9 cellular contexts compared by ENCODE assay signal in genomic region chr2:20106746-20107145, GRCh38. TPM values are rescaled to one million over a fixed set of nuclear protein-coding genes. Genes with fewer than 3 reads are reported as not detected.
A peak's percentile ranks its signal among the peaks of the same experiment; 100 is the strongest.
DNase-seq lines count a peak whose midpoint lies in the region; ATAC-seq, FAIRE-seq and TF ChIP-seq lines count a peak whose summit lies in the region.
"Had no signal": no experiment of that assay in that cellular context is flagged by ENCODE, and none has a peak within 500 bp of the region (broad histone marks: within the 10 kb centered on the region; RNA-seq: fewer than 3 reads in every experiment).

No MANE protein-coding gene starts in this region.

- RAD21 ChIA-PET in GM12878 (lab: Charles Lee; ENCODE audit: unreplicated experiment): interaction anchor here (3.8 kb wide), 1 partner anchor 119 kb away, joined by 16 read pairs; the partner anchor contains the start of gene SDC1

- H3K4me3 ChIP-seq in GM12878: no peak overlapping the region
- H3K4me3 ChIP-seq in kidney epithelial cell (ENCODE audit: low read depth, low read length): no peak overlapping the region
- peak overlapping the region in 3 of 4 donors; percentile 8 to 24 (median 19) for H3K4me3 ChIP-seq in stomach
- H3K4me3 ChIP-seq in GM23248: no peak overlapping the region

- in situ Hi-C loops in GM12878 (cut with MboI): no loop called here
- in situ Hi-C loops in GM23248 (cut with MboI): no loop called here

- SMC1A ChIA-PET in GM12878 (lab: Charles Lee; ENCODE audit: uncharacterized antibody, unreplicated experiment): no interaction called here

- FAIRE-seq in GM12878 (lab: Jason Lieb, UNC): no peak

- H3K27me3 ChIP-seq in GM12878 (replicated peaks in 1 of 2; ENCODE audit: control insufficient read depth in 2 of 2, insufficient read depth in 2 of 2, low read length in 1 of 2) (no peaks in the 10 kb centered on the region), kidney epithelial cell (ENCODE audit: control insufficient read depth, insufficient read depth, low read length) (no peaks in the 10 kb centered on the region), stomach (peaks cover 0 to 19% (median 0%) of the 10 kb centered on the region in 3 donors), GM23248 (replicated peaks; ENCODE audit: insufficient read depth) (no peaks in the 10 kb centered on the region)

- H3K4me2 ChIP-seq in GM12878 (ENCODE audit: control insufficient read depth, insufficient read depth) (no peak overlapping the region), GM23248 (ENCODE audit: unreplicated experiment) (no peak overlapping the region)

- POLR2A ChIA-PET in GM12878 (lab: Charles Lee): no interaction called here

- intact Hi-C loops in GM12878 (cut with micrococcal nuclease; ENCODE audit: unreplicated experiment) (no loop called here), stomach (cut with DNase I; ENCODE audit: low total_unique reads) (no loop called here)

- H3K4me1 ChIP-seq in GM12878 (ENCODE audit: control insufficient read depth, insufficient read depth, low read length): no peaks in the 10 kb centered on the region
- peaks cover 0 to 7% (median 4%) of the 10 kb centered on the region in 4 donors for H3K4me1 ChIP-seq in stomach
- no peaks in the 10 kb centered on the region for H3K4me1 ChIP-seq in GM23248 (ENCODE audit: insufficient read depth)

- H3K36me3 ChIP-seq in GM12878 (ENCODE audit: control insufficient read depth in 2 of 2, insufficient read depth in 2 of 2, low read length in 1 of 2) (no peaks in the 10 kb centered on the region), kidney epithelial cell (ENCODE audit: control insufficient read depth, insufficient read depth, low read length) (no peaks in the 10 kb centered on the region), stomach (no peaks in the 10 kb centered on the region), GM23248 (ENCODE audit: low read depth) (no peaks in the 10 kb centered on the region)

- no peak for TF ChIP-seq RAD21 in GM12878 (IDR thresholded peaks at IDR 0.05; ENCODE audit: insufficient read depth, low read depth, low read length)

- H3K27ac ChIP-seq in GM12878 (ENCODE audit: control insufficient read depth, insufficient read depth): no peak overlapping the region
- no peak overlapping the region for H3K27ac ChIP-seq in stomach
- no peak overlapping the region for H3K27ac ChIP-seq in GM23248

- no peak for TF ChIP-seq CTCF in GM12878 (IDR thresholded peaks at IDR 0.05 in 2 of 3, conservative IDR thresholded peaks at IDR 0.05 in 1 of 3; ENCODE audit: control insufficient read depth in 2 of 3, extremely low read depth in 1 of 3, insufficient read depth in 1 of 3, low read depth in 3 of 3, low read length in 3 of 3)
- TF ChIP-seq CTCF in kidney epithelial cell (IDR thresholded peaks at IDR 0.05; ENCODE audit: insufficient read depth, low read length, poor library complexity, severe bottlenecking): peak; percentile 59
- TF ChIP-seq CTCF in stomach (IDR thresholded peaks at IDR 0.05): peak in 5 of 7 experiments; percentile 18 to 42 (median 31)

- WGBS in GM12878 (ENCODE audit: insufficient coverage, insufficient replicate concordance, low lambda C conversion rate, missing lambda C conversion rate): 89% methylated on average over 18 of the region's 34 CpGs
- 21 to 34% (median 25%) methylated on average over 24 to 34 of the region's 34 CpGs for WGBS in stomach, 5 donors
- 47 to 48% methylated on average over 11 to 34 of the region's 34 CpGs for WGBS in GM23248 (ENCODE audit: low coverage in 1 of 2, low lambda C conversion rate in 2 of 2, missing lambda C conversion rate in 2 of 2), 2 experiments

- peak; percentile 3 to 16 for DNase-seq in activated CD4-positive, alpha-beta T cell treated with anti-CD3 and anti-CD28 coated beads for 4 hours
- DNase-seq in activated CD4-positive, alpha-beta T cell treated with anti-CD3 and anti-CD28 coated beads, Interleukin-2, amount 50 U/mL, for 4 hours: no peak
- no peak for DNase-seq in GM12878 (ENCODE audit: low read depth, low spot score)
- no peak for DNase-seq in kidney epithelial cell (ENCODE audit: low read depth)
- DNase-seq in stomach: no peak
- DNase-seq in NCI-H187 treated with DMSO at 0.1 percent for 48 hours (lab: John Stamatoyannopoulos, UW): no peak
- DNase-seq in GDM1 (lab: John Stamatoyannopoulos, UW): no peak
- no peak for DNase-seq in GM23248
- DNase-seq: DND-41 had no signal

- H3K9ac ChIP-seq in GM12878 (ENCODE audit: control insufficient read depth, insufficient read depth, low read length) (no peak overlapping the region), GM23248 (no peak overlapping the region)

- H3K9me3 ChIP-seq in GM12878 (replicated peaks; ENCODE audit: control insufficient read depth, insufficient read depth, low read length): peaks cover 3% of the 10 kb centered on the region; the same call in 2 of the 3 replicates
- peaks cover 0 to 12% (median 4%) of the 10 kb centered on the region in 4 donors for H3K9me3 ChIP-seq in stomach
- no peaks in the 10 kb centered on the region for H3K9me3 ChIP-seq in GM23248 (ENCODE audit: low read depth)

- TF ChIP-seq EP300 in GM12878 (IDR thresholded peaks at IDR 0.05; ENCODE audit: borderline replicate concordance in 1 of 2, control insufficient read depth in 1 of 2, low read depth in 2 of 2, low read length in 2 of 2): no peak
- no peak for TF ChIP-seq EP300 in stomach (IDR thresholded peaks at IDR 0.05)

- H2AFZ ChIP-seq in GM12878 (ENCODE audit: control insufficient read depth, low read depth, low read length): no peak overlapping the region
- H2AFZ ChIP-seq in GM23248: no peak overlapping the region

- no peaks in the 10 kb centered on the region for H3F3A ChIP-seq in GM23248 (ENCODE audit: insufficient read depth)

- BruUV-seq in GM12878 (replicated peaks; lab: Mats Ljungman, UMichigan): no TSS peak

- ATAC-seq in GM12878: no peak

- no peak for TF ChIP-seq POLR2A in GM12878 (IDR thresholded peaks at IDR 0.05; ENCODE audit: low read depth, low read length)
- no peak for TF ChIP-seq POLR2A in stomach (IDR thresholded peaks at IDR 0.05)

- CTCF ChIA-PET in GM12878 (lab: Yijun Ruan, JAX): interaction anchor here (1.2 to 3.7 kb wide), 3 partner anchors 10 to 116 kb away, joined by 4 to 13 read pairs (median 4); no protein-coding TSS in a partner anchor

- H4K20me1 ChIP-seq in GM12878 (ENCODE audit: control insufficient read depth, insufficient read depth) (no peaks in the 10 kb centered on the region), GM23248 (ENCODE audit: insufficient read depth) (no peaks in the 10 kb centered on the region)

- no peaks in the 10 kb centered on the region for H3K79me2 ChIP-seq in GM12878 (ENCODE audit: control insufficient read depth, insufficient read depth, low read length)
- H3K79me2 ChIP-seq in GM23248 (ENCODE audit: insufficient read depth): no peaks in the 10 kb centered on the region

- no peaks in the 10 kb centered on the region for H3K9me2 ChIP-seq in GM23248 (ENCODE audit: insufficient read depth)

TF ChIP-seq in GM12878, 131 proteins besides CTCF, POLR2A, EP300 and RAD21:
- TF ChIP-seq TBL1XR1 (IDR thresholded peaks at IDR 0.05; ENCODE audit: low read depth, low read length) (no peak), ZBTB33 (IDR thresholded peaks at IDR 0.05) (0 out of 2 replicates have a peak, but pooled peaks have one; percentile 34)
TF ChIP-seq in GM12878: peak in this region for 1.

RNA-seq across cellular contexts. Expression of gene LAPTM4A, which starts 55.3 kb away (rescaled TPM):
- total RNA-seq in GM12878 (2013; cell fraction: nucleolus; rRNA removed): 20.7 and 23.4 TPM in 2 replicates
- total RNA-seq in GM12878 (2014; rRNA removed): 17.8 and 21.2 TPM in 2 replicates
- total RNA-seq in GM12878 (2014; rRNA removed; fragmentation: Illumina TruSeq; extraction: Trizol): 23.9 and 25.6 TPM in 2 replicates
- total RNA-seq in GM12878 (2021): 26.9 and 27.2 TPM in 2 replicates
- 21.4 TPM for polyA plus RNA-seq in GM12878 (2011; ENCODE audit: low read depth)
- polyA plus RNA-seq in GM12878 (2011; rRNA removed): 107 and 126 TPM in 2 replicates
- 51.1 and 59.2 TPM in 2 replicates for polyA plus RNA-seq in GM12878 (2011; cell fraction: cytosol; rRNA removed)
- 28.9 and 29.4 TPM in 2 replicates for polyA plus RNA-seq in GM12878 (2011; cell fraction: nucleus; rRNA removed)
- polyA plus RNA-seq in GM12878 (2012): 40.6 and 45.5 TPM in 2 replicates
- 38.5 and 52.1 TPM in 2 replicates for polyA plus RNA-seq in GM12878 (2014; fragmentation: Illumina TruSeq; extraction: Trizol)
- 10 to 100 TPM; 77.2 to 87.8 TPM for polyA plus RNA-seq in GM12878 (2014; fragmentation: Nextera tagmentation; extraction: Ambion mirVana)
- polyA plus RNA-seq in GM12878 (2014; rRNA removed): 22.8 and 24.7 TPM in 2 replicates
- 10 to 100 TPM; 53.1 to 62.2 TPM for polyA plus RNA-seq in GM12878 (2016; fragmentation: Nextera tagmentation; extraction: Ambion mirVana)
- 36.8 and 56.5 TPM in 2 replicates for polyA minus RNA-seq in GM12878 (2011; rRNA and poly(A)+ RNA removed)
- polyA minus RNA-seq in GM12878 (2011; cell fraction: cytosol; rRNA and poly(A)+ RNA removed): 13.4 and 15.2 TPM in 2 replicates
- 13.2 and 14.4 TPM in 2 replicates for polyA minus RNA-seq in GM12878 (2011; cell fraction: nucleus; rRNA and poly(A)+ RNA removed)
- total RNA-seq in kidney epithelial cell: 140 and 141 TPM in 2 replicates
- total RNA-seq in stomach: 100 to 1,000 TPM in 2 of 5 donors, 10 to 100 TPM in 3; 38.5 to 238 (median 79.9) TPM
- 100 to 1,000 TPM in 2 of 3 donors, 10 to 100 TPM in 1; 77.6 to 123 (median 121) TPM for polyA plus RNA-seq in stomach
- 363 and 372 TPM in 2 replicates for total RNA-seq in GM23248 (2014; rRNA removed; shearing (Covaris generic))
- 752 and 760 TPM in 2 replicates for polyA plus RNA-seq in GM23248 (2016; fragmentation: Nextera tagmentation; extraction: Ambion mirVana)

Comparison
In these comparisons a context has a peak if more than half of its experiments do, and no peak if none do; other contexts are left out.
1. DNase-seq: peak in activated CD4-positive, alpha-beta T cell treated with anti-CD3 and anti-CD28 coated beads for 4 hours (2 of 2); none in activated CD4-positive, alpha-beta T cell treated with anti-CD3 and anti-CD28 coated beads, Interleukin-2, amount 50 U/mL, for 4 hours (0 of 2), GM12878 (single experiment), kidney epithelial cell (single experiment), stomach (single experiment), NCI-H187 treated with DMSO at 0.1 percent for 48 hours (single experiment), GDM1 (single experiment) and GM23248 (single experiment).
2. H3K4me3 ChIP-seq: peak in stomach (3 of 4); none in GM12878 (single experiment), kidney epithelial cell (single experiment) and GM23248 (single experiment).
3. CTCF ChIP-seq: peak in kidney epithelial cell (single experiment) and stomach (5 of 7); none in GM12878 (0 of 3).